ENCODE assay signal across 1 cellular context in genomic region chr18:9575558-9575957, GRCh38.
TF ChIP-seq lines count a peak whose summit lies in the region.

No MANE protein-coding gene starts in this region.

TF ChIP-seq in K562, 482 proteins besides CTCF, POLR2A, EP300 and RAD21 (continued from another document and continues in another):
- TF ChIP-seq TFE3 (CRISPR knock-in tag; IDR thresholded peaks at IDR 0.05) (no peak), CREBBP (IDR thresholded peaks at IDR 0.05; ENCODE audit: low read depth, low read length) (no peak), ZKSCAN3 (CRISPR knock-in tag; IDR thresholded peaks at IDR 0.05) (no peak), TAF1 (IDR thresholded peaks at IDR 0.05; ENCODE audit: control insufficient read depth, extremely low read depth, insufficient read depth, low read length, severe bottlenecking) (no peak), CHD2 (IDR thresholded peaks at IDR 0.05; ENCODE audit: low read depth, low read length) (no peak), ZBTB7A (IDR thresholded peaks at IDR 0.05; ENCODE audit: borderline replicate concordance, control insufficient read depth, low read depth, low read length) (no peak), THAP7 (CRISPR knock-in tag; IDR thresholded peaks at IDR 0.05) (no peak), ZFP91 (CRISPR knock-in tag; IDR thresholded peaks at IDR 0.05) (no peak), SRSF9 (IDR thresholded peaks at IDR 0.05; ENCODE audit: borderline replicate concordance, low read depth, low read length) (no peak), ZNF592 (IDR thresholded peaks at IDR 0.05) (peak; percentile 64; the same call in 1 of the 2 replicates), SRSF3 (IDR thresholded peaks at IDR 0.05; ENCODE audit: insufficient read depth, low read length) (no peak), ZNF589 (CRISPR knock-in tag; IDR thresholded peaks at IDR 0.05; ENCODE audit: low read depth) (no peak), IRF1 (CRISPR knock-in tag; IDR thresholded peaks at IDR 0.05; ENCODE audit: borderline replicate concordance) (no peak), MAFF (IDR thresholded peaks at IDR 0.05; ENCODE audit: low read length) (0 out of 2 replicates have a peak, but pooled peaks have one; percentile 4), THRA (IDR thresholded peaks at IDR 0.05) (no peak), FOXO4 (CRISPR knock-in tag; IDR thresholded peaks at IDR 0.05) (no peak), BRD9 (IDR thresholded peaks at IDR 0.05; ENCODE audit: low read depth, partially characterized antibody) (no peak), NCOA4 (IDR thresholded peaks at IDR 0.05; ENCODE audit: partially characterized antibody) (no peak), ATF7 (IDR thresholded peaks at IDR 0.05) (peak; percentile 69), CHD7 (IDR thresholded peaks at IDR 0.05; ENCODE audit: low read depth, low read length) (no peak)
- TF ChIP-seq, protein P1, sequence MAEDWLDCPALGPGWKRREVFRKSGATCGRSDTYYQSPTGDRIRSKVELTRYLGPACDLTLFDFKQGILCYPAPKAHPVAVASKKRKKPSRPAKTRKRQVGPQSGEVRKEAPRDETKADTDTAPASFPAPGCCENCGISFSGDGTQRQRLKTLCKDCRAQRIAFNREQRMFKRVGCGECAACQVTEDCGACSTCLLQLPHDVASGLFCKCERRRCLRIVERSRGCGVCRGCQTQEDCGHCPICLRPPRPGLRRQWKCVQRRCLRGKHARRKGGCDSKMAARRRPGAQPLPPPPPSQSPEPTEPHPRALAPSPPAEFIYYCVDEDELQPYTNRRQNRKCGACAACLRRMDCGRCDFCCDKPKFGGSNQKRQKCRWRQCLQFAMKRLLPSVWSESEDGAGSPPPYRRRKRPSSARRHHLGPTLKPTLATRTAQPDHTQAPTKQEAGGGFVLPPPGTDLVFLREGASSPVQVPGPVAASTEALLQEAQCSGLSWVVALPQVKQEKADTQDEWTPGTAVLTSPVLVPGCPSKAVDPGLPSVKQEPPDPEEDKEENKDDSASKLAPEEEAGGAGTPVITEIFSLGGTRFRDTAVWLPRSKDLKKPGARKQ (CRISPR knock-in tag; IDR thresholded peaks at IDR 0.05): no peak
- TF ChIP-seq, protein P2, sequence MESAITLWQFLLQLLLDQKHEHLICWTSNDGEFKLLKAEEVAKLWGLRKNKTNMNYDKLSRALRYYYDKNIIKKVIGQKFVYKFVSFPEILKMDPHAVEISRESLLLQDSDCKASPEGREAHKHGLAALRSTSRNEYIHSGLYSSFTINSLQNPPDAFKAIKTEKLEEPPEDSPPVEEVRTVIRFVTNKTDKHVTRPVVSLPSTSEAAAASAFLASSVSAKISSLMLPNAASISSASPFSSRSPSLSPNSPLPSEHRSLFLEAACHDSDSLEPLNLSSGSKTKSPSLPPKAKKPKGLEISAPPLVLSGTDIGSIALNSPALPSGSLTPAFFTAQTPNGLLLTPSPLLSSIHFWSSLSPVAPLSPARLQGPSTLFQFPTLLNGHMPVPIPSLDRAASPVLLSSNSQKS (CRISPR knock-in tag; IDR thresholded peaks at IDR 0.05): no peak
